Comparison of ENCODE assay signal across 23 cellular contexts in the genomic region with DNA sequence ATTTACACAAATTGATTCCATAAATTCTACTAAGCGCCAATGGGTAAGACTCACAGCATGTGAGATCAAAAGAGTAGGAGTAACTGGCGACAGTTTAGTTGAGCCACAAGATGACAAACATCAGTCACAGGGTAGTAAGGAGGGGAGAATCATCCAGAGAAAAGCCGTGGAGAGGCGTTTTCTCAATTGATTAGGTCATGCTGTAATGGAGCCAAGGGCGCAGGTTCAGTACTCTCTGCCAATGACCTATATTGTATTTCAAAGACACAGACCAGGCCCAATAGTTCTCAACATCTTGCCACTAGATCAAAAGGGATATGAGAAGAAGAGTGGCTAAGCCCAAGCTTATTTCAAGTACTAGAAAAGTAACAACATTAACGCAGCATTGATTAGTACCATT.
"Had no signal": no experiment of that assay in that cellular context is flagged by ENCODE, and none has a peak within 500 bp of the region (broad histone marks: within the 10 kb centered on the region; RNA-seq: fewer than 3 reads in every experiment).

No MANE protein-coding gene starts in this region.

- H3K9me3 Mint-ChIP-seq: IgD-negative memory B cell had no signal

- H3K27me3 Mint-ChIP-seq: IgD-negative memory B cell had no signal

- ATAC-seq: K562, Panc1, PC-3, SK-N-SH treated with all-trans-retinoic acid at 6 μM for 48 hours had no signal

- H3K4me3 ChIP-seq: K562, SJCRH30 had no signal

- DNase-seq: Kasumi-1, MV-4-11, NCI-H1048, NCI-H1105 treated with DMSO at 0.1 percent for 48 hours, NCI-H1417 treated with DMSO at 0.1 percent for 48 hours, NCI-H146, NCI-H187, NCI-H2029, NCI-H2081 treated with DMSO at 0.1 percent for 48 hours, NCI-H2171, NCI-H226, NCI-H446, NCI-H510A, NCI-H524 treated with DMSO at 0.1 percent for 48 hours, NCI-H69, NCI-H774, PC-3, SHP77 treated with DMSO at 0.1 percent for 48 hours, SJCRH30 had no signal

- H3K9me3 ChIP-seq: SJCRH30 had no signal

- H3K27ac Mint-ChIP-seq: IgD-negative memory B cell had no signal

- H3K27me3 ChIP-seq: SJCRH30 had no signal

- H3K4me3 Mint-ChIP-seq: IgD-negative memory B cell had no signal

- FAIRE-seq: K562 had no signal

- H3K36me3 ChIP-seq: SJCRH30 had no signal
